In the genomic region with DNA sequence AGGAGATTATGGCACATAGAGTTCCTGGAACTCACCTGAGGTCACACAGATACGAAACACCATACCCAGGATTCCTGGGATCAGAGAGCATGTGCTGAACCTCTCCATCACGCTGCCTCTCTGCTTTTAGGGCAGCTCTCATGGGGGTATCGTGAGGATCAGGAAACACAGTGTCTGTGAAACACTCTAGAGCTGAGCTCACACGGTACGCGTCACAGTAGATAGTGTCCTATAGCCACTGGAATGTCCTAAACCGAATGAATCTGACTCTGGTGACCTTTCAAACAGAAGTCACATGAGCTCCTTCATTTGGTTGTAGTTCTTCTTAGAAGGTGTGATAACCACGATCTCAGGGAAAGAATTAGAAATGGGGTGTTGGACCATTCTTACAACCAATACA, we compare ENCODE assay signal across 6 cellular contexts.
DNase-seq lines count a peak whose midpoint lies in the region; ATAC-seq, FAIRE-seq and TF ChIP-seq lines count a peak whose summit lies in the region.
"Not testable (repeated sequence)": the region's sequence is repeated elsewhere in the genome, so short reads cannot be mapped to it uniquely, and the experiment has no call there.

No MANE protein-coding gene starts in this region.

- H3K9me3 ChIP-seq in A549; K562 (replicated peaks; ENCODE audit: control insufficient read depth, insufficient read depth, low read depth, low read length): not testable (repeated sequence)

- TF ChIP-seq POLR2A in A549 (IDR thresholded peaks at IDR 0.05; ENCODE audit: low read length); K562 (conservative IDR thresholded peaks at IDR 0.05): not testable (repeated sequence)

- not testable (repeated sequence) for H3K27me3 Mint-ChIP-seq in activated CD8-positive, alpha-beta T cell treated with anti-CD3 and anti-CD28 coated beads for 36 hours
- H3K27me3 Mint-ChIP-seq in immature natural killer cell (ENCODE audit: low read depth in 3 of 3) = peaks cover 3 to 20% (median 6%) of the 10 kb centered on the region in 3 donors

- not testable (repeated sequence) for BruUV-seq in K562 (replicated peaks; lab: Mats Ljungman, UMichigan)

- H3K9me3 Mint-ChIP-seq in activated CD8-positive, alpha-beta T cell treated with anti-CD3 and anti-CD28 coated beads for 36 hours; immature natural killer cell; stimulated activated effector memory CD8-positive, alpha-beta T cell treated with anti-CD3 and anti-CD28 coated beads, Interleukin-12 subunit alpha, Interleukin-12 subunit beta, amount 100 ng/mL, for 72 hours: not testable (repeated sequence)

- H3K4me3 ChIP-seq in A549; HL-60 (replicated peaks; ENCODE audit: insufficient read depth, low read length); K562: not testable (repeated sequence)

- H3K27ac ChIP-seq in A549; K562 (ENCODE audit: extremely low read depth, low read depth, low read length): not testable (repeated sequence)
- peak overlapping the region; percentile 96 for H3K27ac ChIP-seq in HL-60 (replicated peaks)

- DNase-seq in A549 (ENCODE audit: low read depth in 1 of 2, low spot score in 1 of 2); HL-60 (ENCODE audit: low read depth in 1 of 2, low spot score in 1 of 2); activated CD8-positive, alpha-beta T cell treated with anti-CD3 and anti-CD28 coated beads for 36 hours; K562 (ENCODE audit: extremely low read depth in 1 of 4, low spot score in 3 of 4); stimulated activated effector memory CD8-positive, alpha-beta T cell treated with anti-CD3 and anti-CD28 coated beads, Interleukin-12 subunit alpha, Interleukin-12 subunit beta, amount 100 ng/mL, for 72 hours (ENCODE audit: low spot score in 2 of 2): not testable (repeated sequence)
- DNase-seq in immature natural killer cell = peak; percentile 36 to 49 (median 44)

- H3K9me1 ChIP-seq in K562 (ENCODE audit: control insufficient read depth, insufficient read depth, low read length) = not testable (repeated sequence)

- in situ Hi-C loops in K562 (cut with MboI) = not testable (repeated sequence)

- not testable (repeated sequence) for H3K4me1 ChIP-seq in A549; K562 (replicated peaks in 1 of 2; ENCODE audit: control insufficient read depth in 2 of 2, insufficient read depth in 2 of 2, low read length in 2 of 2)

- intact Hi-C loops in activated CD8-positive, alpha-beta T cell treated with anti-CD3 and anti-CD28 coated beads for 36 hours (cut with micrococcal nuclease); K562 (cut with micrococcal nuclease): not testable (repeated sequence)

- CTCF ChIA-PET in A549 (lab: Yijun Ruan, JAX) = interaction anchor here (1.0 kb wide), 1 partner anchor 18 kb away, joined by 3 read pairs; no protein-coding TSS in a partner anchor
- CTCF ChIA-PET in activated CD8-positive, alpha-beta T cell treated with anti-CD3 and anti-CD28 coated beads for 36 hours (lab: Charles Lee); K562 (lab: Yijun Ruan, JAX; ENCODE audit: low intra/inter-chr PET ratio): not testable (repeated sequence)

- TF ChIP-seq EP300 in A549 (IDR thresholded peaks at IDR 0.05); K562 (IDR thresholded peaks at IDR 0.05; ENCODE audit: low read length): not testable (repeated sequence)

- H3K27me3 ChIP-seq in HL-60 (ENCODE audit: insufficient read depth, poor library complexity, severe bottlenecking); K562 (ENCODE audit: control insufficient read depth in 2 of 2, insufficient read depth in 2 of 2, low read length in 2 of 2): not testable (repeated sequence)

- H3K4me2 ChIP-seq in A549; K562 (ENCODE audit: insufficient read depth, low read length): not testable (repeated sequence)

- TF ChIP-seq RAD21 in A549 (conservative IDR thresholded peaks at IDR 0.05 in 1 of 2, IDR thresholded peaks at IDR 0.05 in 1 of 2); K562 (CRISPR knock-in tag; conservative IDR thresholded peaks at IDR 0.05 in 1 of 2, IDR thresholded peaks at IDR 0.05 in 1 of 2): not testable (repeated sequence)

- H3K4me3 Mint-ChIP-seq in activated CD8-positive, alpha-beta T cell treated with anti-CD3 and anti-CD28 coated beads for 36 hours = peak overlapping the region; percentile 33
- peak overlapping the region; percentile 48 to 83 (median 74) for H3K4me3 Mint-ChIP-seq in immature natural killer cell
- H3K4me3 Mint-ChIP-seq in stimulated activated effector memory CD8-positive, alpha-beta T cell treated with anti-CD3 and anti-CD28 coated beads, Interleukin-12 subunit alpha, Interleukin-12 subunit beta, amount 100 ng/mL, for 72 hours = peak overlapping the region; percentile 71

- POLR2A ChIA-PET in A549 (lab: Yijun Ruan, JAX); activated CD8-positive, alpha-beta T cell treated with anti-CD3 and anti-CD28 coated beads for 36 hours (lab: Charles Lee); K562 (lab: Yijun Ruan, JAX): not testable (repeated sequence)

- not testable (repeated sequence) for H3K79me2 ChIP-seq in K562 (ENCODE audit: control insufficient read depth, insufficient read depth, low read length)

- not testable (repeated sequence) for H4K20me1 ChIP-seq in K562 (replicated peaks; ENCODE audit: control insufficient read depth, insufficient read depth, low read length)

- H3K36me3 Mint-ChIP-seq in activated CD8-positive, alpha-beta T cell treated with anti-CD3 and anti-CD28 coated beads for 36 hours (ENCODE audit: low read depth) = not testable (repeated sequence)
- H3K36me3 Mint-ChIP-seq in immature natural killer cell = peaks cover 72 to 92% (median 77%) of the 10 kb centered on the region in 3 donors
- peaks cover 84% of the 10 kb centered on the region for H3K36me3 Mint-ChIP-seq in stimulated activated effector memory CD8-positive, alpha-beta T cell treated with anti-CD3 and anti-CD28 coated beads, Interleukin-12 subunit alpha, Interleukin-12 subunit beta, amount 100 ng/mL, for 72 hours

- H3K9ac ChIP-seq in K562 (ENCODE audit: insufficient read depth in 1 of 2, low read depth in 2 of 2, low read length in 2 of 2) = not testable (repeated sequence)

- not testable (repeated sequence) for H3K36me3 ChIP-seq in K562 (ENCODE audit: control insufficient read depth, insufficient read depth, low read length)

- not testable (repeated sequence) for ATAC-seq in A549
- peak; percentile 61 for ATAC-seq in activated CD8-positive, alpha-beta T cell treated with anti-CD3 and anti-CD28 coated beads for 36 hours
- ATAC-seq in K562 = peak; percentile 63
- ATAC-seq in stimulated activated effector memory CD8-positive, alpha-beta T cell treated with anti-CD3 and anti-CD28 coated beads, Interleukin-12 subunit alpha, Interleukin-12 subunit beta, amount 100 ng/mL, for 72 hours = peak; percentile 83

- FAIRE-seq in A549 (lab: Jason Lieb, UNC) = peak; percentile 23
- not testable (repeated sequence) for FAIRE-seq in K562 (lab: Jason Lieb, UNC)

- not testable (repeated sequence) for H3K4me1 Mint-ChIP-seq in activated CD8-positive, alpha-beta T cell treated with anti-CD3 and anti-CD28 coated beads for 36 hours (ENCODE audit: low read depth); stimulated activated effector memory CD8-positive, alpha-beta T cell treated with anti-CD3 and anti-CD28 coated beads, Interleukin-12 subunit alpha, Interleukin-12 subunit beta, amount 100 ng/mL, for 72 hours
- peaks cover 88 to 97% of the 10 kb centered on the region in 2 donors for H3K4me1 Mint-ChIP-seq in immature natural killer cell

- peak overlapping the region; percentile 55; the same call in 1 of the 2 replicates for H2AFZ ChIP-seq in K562 (ENCODE audit: low read depth, low read length)

- TF ChIP-seq CTCF in A549 (IDR thresholded peaks at IDR 0.05); HL-60 (IDR thresholded peaks at IDR 0.05; ENCODE audit: insufficient read depth, low read length); activated CD8-positive, alpha-beta T cell treated with anti-CD3 and anti-CD28 coated beads for 36 hours (IDR thresholded peaks at IDR 0.05); K562 (IDR thresholded peaks at IDR 0.05 in 2 of 3, conservative IDR thresholded peaks at IDR 0.05 in 1 of 3; ENCODE audit: insufficient read depth in 2 of 3, low read depth in 1 of 3, low read length in 3 of 3): not testable (repeated sequence)

- H3K27ac Mint-ChIP-seq in activated CD8-positive, alpha-beta T cell treated with anti-CD3 and anti-CD28 coated beads for 36 hours = peak overlapping the region; percentile 63
- H3K27ac Mint-ChIP-seq in immature natural killer cell = peak overlapping the region; percentile 96 to 100 (median 98)
- peak overlapping the region; percentile 87 for H3K27ac Mint-ChIP-seq in stimulated activated effector memory CD8-positive, alpha-beta T cell treated with anti-CD3 and anti-CD28 coated beads, Interleukin-12 subunit alpha, Interleukin-12 subunit beta, amount 100 ng/mL, for 72 hours

- 57% methylated on average over 8 of the region's 8 CpGs for WGBS in A549 (ENCODE audit: missing lambda C conversion rate)
- WGBS in K562 (ENCODE audit: insufficient coverage, low coverage, missing lambda C conversion rate) = 16% methylated on average over 7 of the region's 8 CpGs

TF ChIP-seq in K562, 482 proteins besides CTCF, POLR2A, EP300 and RAD21 (continues in another document):
- not testable (repeated sequence) for TF ChIP-seq ATF1 (CRISPR knock-in tag; IDR thresholded peaks at IDR 0.05)
- TF ChIP-seq ATF1 (tag; IDR thresholded peaks at IDR 0.05) = peak; percentile 41
